Comparison of ENCODE assay signal across 12 cellular contexts in genomic region chr10:29657719-29658274, GRCh38. TPM values are rescaled to one million over a fixed set of nuclear protein-coding genes. Genes with fewer than 3 reads are reported as not detected.
DNase-seq lines count a peak whose midpoint lies in the region; ATAC-seq, FAIRE-seq and TF ChIP-seq lines count a peak whose summit lies in the region.
"Had no signal": no experiment of that assay in that cellular context is flagged by ENCODE, and none has a peak within 500 bp of the region (broad histone marks: within the 10 kb centered on the region; RNA-seq: fewer than 3 reads in every experiment).

No MANE protein-coding gene starts in this region.

- peaks cover 12% of the 10 kb centered on the region; the same call in 1 of the 2 replicates for H3K9me3 ChIP-seq in Panc1 (ENCODE audit: control insufficient read depth, insufficient read depth, low read depth, low read length)
- H3K9me3 ChIP-seq in esophagus muscularis mucosa, result no peaks in the 10 kb centered on the region
- no peaks in the 10 kb centered on the region for H3K9me3 ChIP-seq in testis
- no peaks in the 10 kb centered on the region for H3K9me3 ChIP-seq in colonic mucosa

- peak overlapping the region; percentile 13 to 63 for H3K4me3 Mint-ChIP-seq in activated T-cell treated with anti-CD3 and anti-CD28 coated beads, Interleukin-2, amount 50 U/mL, for 72 hours
- H3K4me3 Mint-ChIP-seq: activated B cell treated with CpG ODN at 0.5 μM for 24 hours had no signal

- DNase-seq in activated T-cell treated with anti-CD3 and anti-CD28 coated beads, Interleukin-2, amount 50 U/mL, for 72 hours, result peak in 1 of 2 donors; percentile 15
- DNase-seq in activated T-cell treated with anti-CD3 and anti-CD28 coated beads, Interleukin-2, amount 50 U/mL, for 48 hours, result no peak
- DNase-seq in Panc1 (ENCODE audit: low read depth, low spot score) (no peak), esophagus muscularis mucosa (ENCODE audit: extremely low spot score) (no peak), testis (no peak), colonic mucosa (no peak), HTR-8/SVneo (ENCODE audit: insufficient read length, low spot score) (no peak)
- DNase-seq: activated B cell treated with CpG ODN at 0.5 μM for 24 hours; activated effector memory CD4-positive, alpha-beta T cell treated with anti-CD3 and anti-CD28 coated beads, Interleukin-2, amount 50 U/mL, for 16 hours; midbrain; NCI-H2081 treated with DMSO at 0.1 percent for 48 hours had no signal

- no peak overlapping the region for H3K4me3 ChIP-seq in Panc1 (ENCODE audit: low read depth in 2 of 2, low read length in 2 of 2)
- no peak overlapping the region for H3K4me3 ChIP-seq in esophagus muscularis mucosa
- no peak overlapping the region for H3K4me3 ChIP-seq in testis
- no peak overlapping the region for H3K4me3 ChIP-seq in colonic mucosa

- 70% methylated on average over 9 of the region's 9 CpGs for WGBS in esophagus muscularis mucosa
- 35 to 50% methylated on average over 9 of the region's 9 CpGs for WGBS in testis, 2 donors

- CTCF ChIA-PET in Panc1 (lab: Charles Lee), result no interaction called here

- no peak for ATAC-seq in activated T-cell treated with anti-CD3 and anti-CD28 coated beads, Interleukin-2, amount 50 U/mL, for 72 hours (replicated peaks in 1 of 2)
- ATAC-seq in Panc1, result no peak
- ATAC-seq in HG03439 (IDR thresholded peaks at IDR 0.05; ENCODE audit: unreplicated experiment), result no peak

- no peak overlapping the region for H3K9ac ChIP-seq in colonic mucosa (ENCODE audit: low read depth in 2 of 2, low read length in 2 of 2)

- H3K9me3 Mint-ChIP-seq in activated T-cell treated with anti-CD3 and anti-CD28 coated beads, Interleukin-2, amount 50 U/mL, for 72 hours, result peaks cover 5 to 6% of the 10 kb centered on the region in 2 donors

- peaks cover 15 to 21% of the 10 kb centered on the region in 2 donors for H3K36me3 Mint-ChIP-seq in activated T-cell treated with anti-CD3 and anti-CD28 coated beads, Interleukin-2, amount 50 U/mL, for 72 hours (ENCODE audit: insufficient read depth in 2 of 2)

- BruUV-seq in Panc1 (replicated peaks; lab: Mats Ljungman, UMichigan), result no TSS peak

- H3K27ac Mint-ChIP-seq in activated T-cell treated with anti-CD3 and anti-CD28 coated beads, Interleukin-2, amount 50 U/mL, for 72 hours, result no peak overlapping the region
- H3K27ac Mint-ChIP-seq: activated B cell treated with CpG ODN at 0.5 μM for 24 hours had no signal

- no peak for TF ChIP-seq EP300 in esophagus muscularis mucosa (IDR thresholded peaks at IDR 0.05)

- in situ Hi-C loops in Panc1 (cut with HindIII; ENCODE audit: low pct_unique_long_range_greater_than_20kb, low sequenced_read_pairs), result no loop called here

- H3K4me1 Mint-ChIP-seq in activated T-cell treated with anti-CD3 and anti-CD28 coated beads, Interleukin-2, amount 50 U/mL, for 72 hours (ENCODE audit: low read depth), result peaks cover 30% of the 10 kb centered on the region

- H3K27me3 ChIP-seq in Panc1 (ENCODE audit: control insufficient read depth, insufficient read depth, low read length), result no peaks in the 10 kb centered on the region
- no peaks in the 10 kb centered on the region for H3K27me3 ChIP-seq in esophagus muscularis mucosa
- H3K27me3 ChIP-seq in testis, result no peaks in the 10 kb centered on the region
- no peaks in the 10 kb centered on the region for H3K27me3 ChIP-seq in colonic mucosa

- no peak for FAIRE-seq in HTR-8/SVneo (lab: Jason Lieb, UNC)

- H3K36me3 ChIP-seq in Panc1 (ENCODE audit: control insufficient read depth, insufficient read depth, low read length), result no peaks in the 10 kb centered on the region
- H3K36me3 ChIP-seq in esophagus muscularis mucosa, result peaks cover 9 to 44% (median 20%) of the 10 kb centered on the region in 4 donors
- no peaks in the 10 kb centered on the region for H3K36me3 ChIP-seq in testis (ENCODE audit: low read depth, missing control alignments)
- H3K36me3 ChIP-seq in colonic mucosa, result no peaks in the 10 kb centered on the region

- H3K27ac ChIP-seq in Panc1 (ENCODE audit: low read length) (peak overlapping the region; percentile 86), esophagus muscularis mucosa (replicated peaks in 1 of 4) (peak overlapping the region; percentile 70 to 80 (median 76)), testis (peak overlapping the region; percentile 49 to 64), colonic mucosa (no peak overlapping the region)

- intact Hi-C loops in Panc1 (cut with micrococcal nuclease; ENCODE audit: unreplicated experiment) (no loop called here), esophagus muscularis mucosa (cut with DNase I) (no loop called here), testis (cut with DNase I; ENCODE audit: low total_unique reads) (no loop called here), colonic mucosa (cut with DNase I) (no loop called here)

- H3K4me1 ChIP-seq in Panc1 (ENCODE audit: control insufficient read depth, insufficient read depth, low read length) (peaks cover 20% of the 10 kb centered on the region), esophagus muscularis mucosa (peaks cover 22 to 81% (median 67%) of the 10 kb centered on the region in 4 donors), testis (peaks cover 27% of the 10 kb centered on the region), colonic mucosa (peaks cover 5% of the 10 kb centered on the region)

- TF ChIP-seq POLR2A in esophagus muscularis mucosa (IDR thresholded peaks at IDR 0.05; ENCODE audit: low read depth) (no peak), testis (IDR thresholded peaks at IDR 0.05) (no peak)

- H3K27me3 Mint-ChIP-seq in activated T-cell treated with anti-CD3 and anti-CD28 coated beads, Interleukin-2, amount 50 U/mL, for 72 hours (ENCODE audit: low read depth), result peaks cover 25% of the 10 kb centered on the region

- no peak for TF ChIP-seq CTCF in Panc1 (IDR thresholded peaks at IDR 0.05)
- TF ChIP-seq CTCF in esophagus muscularis mucosa (IDR thresholded peaks at IDR 0.05), result no peak
- no peak for TF ChIP-seq CTCF in testis (IDR thresholded peaks at IDR 0.05)
- no peak for TF ChIP-seq CTCF in colonic mucosa (IDR thresholded peaks at IDR 0.05)

- POLR2A ChIA-PET in Panc1 (lab: Charles Lee), result no interaction called here

RNA-seq across cellular contexts. Expression of gene SVIL, which starts 23.0 kb away (rescaled TPM):
- total RNA-seq in activated T-cell treated with anti-CD3 and anti-CD28 coated beads, Interleukin-2, amount 50 U/mL, for 72 hours, result 10 to 100 TPM; 12.2 to 14.2 TPM
- total RNA-seq in Panc1 (2021; ENCODE audit: unreplicated experiment) (72.8 TPM), esophagus muscularis mucosa (1,000 to 10,000 TPM in 1 of 4 donors, 100 to 1,000 TPM in 3; 785 to 1,099 (median 921) TPM), testis (10 to 100 TPM; 63.1 to 67.6 TPM), colonic mucosa (100 to 1,000 TPM in 1 of 2 donors, 10 to 100 TPM in 1; 62.6 to 132 TPM)
- polyA plus RNA-seq in Panc1 (2012; ENCODE audit: insufficient read length), result 64.8 TPM
- polyA plus RNA-seq in testis (ENCODE audit: insufficient read depth, low read depth, low replicate concordance), result 44.7 TPM

Comparison
In these comparisons a context has a peak if more than half of its experiments do, and no peak if none do; other contexts are left out.
1. RNA of gene SVIL, which starts 23.0 kb away (total RNA-seq): 785 to 1,099 TPM in esophagus muscularis mucosa; 62.6 to 132 TPM in colonic mucosa, 72.8 TPM in Panc1 (single experiment), 63.1 to 67.6 TPM in testis and 12.2 to 14.2 TPM in activated T-cell treated with anti-CD3 and anti-CD28 coated beads, Interleukin-2, amount 50 U/mL, for 72 hours; every median in the first group is over 4 times any median in the second.